Comparison of ENCODE assay signal across 10 cellular contexts in genomic region chr19:45598267-45599011, GRCh38. TPM values are rescaled to one million over a fixed set of nuclear protein-coding genes. Genes with fewer than 3 reads are reported as not detected.
DNase-seq lines count a peak whose midpoint lies in the region; TF ChIP-seq lines count a peak whose summit lies in the region.
"Had no signal": no experiment of that assay in that cellular context is flagged by ENCODE, and none has a peak within 500 bp of the region (broad histone marks: within the 10 kb centered on the region; RNA-seq: fewer than 3 reads in every experiment).

No MANE protein-coding gene starts in this region.

- no peak overlapping the region for H3K4me3 ChIP-seq in endodermal cell (ENCODE audit: low read length)
- peak overlapping the region; percentile 3 for H3K4me3 ChIP-seq in parathyroid adenoma (ENCODE audit: low read depth, low read length)

- H3K27me3 ChIP-seq in endodermal cell (ENCODE audit: control insufficient read depth, insufficient read depth, low read length, poor library complexity, severe bottlenecking), result peaks cover 62% of the 10 kb centered on the region
- peaks cover 3% of the 10 kb centered on the region for H3K27me3 ChIP-seq in parathyroid adenoma (ENCODE audit: control insufficient read depth, insufficient read depth, low read length)

- H3K4me2 ChIP-seq in parathyroid adenoma (ENCODE audit: low read length), result peak overlapping the region; percentile 49

- WGBS in endodermal cell (ENCODE audit: insufficient coverage in 1 of 2, insufficient read length in 1 of 2), 2 experiments, result 32 to 37% methylated on average over 12 to 21 of the region's 22 CpGs

- H3K9me3 Mint-ChIP-seq in endodermal cell, result no peaks in the 10 kb centered on the region

- H2AFZ ChIP-seq in parathyroid adenoma, result peak overlapping the region; percentile 25

- H3K27ac ChIP-seq in endodermal cell (ENCODE audit: low read depth, low read length), result no peak overlapping the region
- peak overlapping the region; percentile 51 for H3K27ac ChIP-seq in parathyroid adenoma

- H3K9me3 ChIP-seq in endodermal cell (ENCODE audit: control insufficient read depth, low read length), result no peaks in the 10 kb centered on the region
- no peaks in the 10 kb centered on the region for H3K9me3 ChIP-seq in parathyroid adenoma (ENCODE audit: control insufficient read depth, low read length)

- H3K4me1 ChIP-seq in endodermal cell (ENCODE audit: control insufficient read depth, insufficient read depth, low read length) (no peaks in the 10 kb centered on the region), parathyroid adenoma (no peaks in the 10 kb centered on the region)

- H3K79me2 ChIP-seq in parathyroid adenoma, result no peaks in the 10 kb centered on the region

- peak; percentile 56 for DNase-seq in ELR (ENCODE audit: low read depth)
- DNase-seq in NAMALWA (ENCODE audit: low spot score), result peak; percentile 23
- DNase-seq in endodermal cell, result no peak
- DNase-seq in nucleus accumbens (lab: John Stamatoyannopoulos, UW), result no peak
- no peak for DNase-seq in activated CD4-positive, CD25-positive, alpha-beta regulatory T cell treated with anti-CD3 and anti-CD28 coated beads, Interleukin-2, amount 50 U/mL, for 72 hours
- no peak for DNase-seq in GF-D8 (lab: John Stamatoyannopoulos, UW)
- no peak for DNase-seq in activated CD4-positive, CD25-positive, alpha-beta regulatory T cell (lab: John Stamatoyannopoulos, UW)
- DNase-seq: hippocampal formation, NCI-H1694 had no signal

- peak overlapping the region; percentile 32 for H3K4me3 Mint-ChIP-seq in endodermal cell

- H3K27me3 Mint-ChIP-seq in endodermal cell (ENCODE audit: insufficient read depth), result peaks cover 81% of the 10 kb centered on the region

- H3K36me3 ChIP-seq in endodermal cell (ENCODE audit: control insufficient read depth, insufficient read depth, low read length), result no peaks in the 10 kb centered on the region
- no peaks in the 10 kb centered on the region for H3K36me3 ChIP-seq in parathyroid adenoma (ENCODE audit: control insufficient read depth, insufficient read depth, low read length)

- no peaks in the 10 kb centered on the region for H3K36me3 Mint-ChIP-seq in endodermal cell (ENCODE audit: low read depth)

- H3K9ac ChIP-seq in endodermal cell (ENCODE audit: extremely low read depth, low read length, poor library complexity, severe bottlenecking) (no peak overlapping the region), parathyroid adenoma (no peak overlapping the region)

- TF ChIP-seq CTCF in endodermal cell (conservative IDR thresholded peaks at IDR 0.05), result no peak
- no peak for TF ChIP-seq CTCF in parathyroid adenoma (IDR thresholded peaks at IDR 0.05)

- no peak overlapping the region for H3K27ac Mint-ChIP-seq in endodermal cell

- H3K4me1 Mint-ChIP-seq in endodermal cell, result peaks cover 6% of the 10 kb centered on the region

RNA-seq across cellular contexts. Expression of gene GPR4, which starts 3.6 kb away (rescaled TPM):
- not detected for total RNA-seq in endodermal cell
- polyA plus RNA-seq in endodermal cell (2013, experiment 1 of 2), result 0.32 TPM
- not detected for polyA plus RNA-seq in endodermal cell (2013, experiment 2 of 2)

RNA-seq across cellular contexts. Expression of gene OPA3, which starts 13.8 kb away (rescaled TPM):
- 10 to 100 TPM; 12.9 to 15.4 TPM for total RNA-seq in endodermal cell
- 9.3 TPM for polyA plus RNA-seq in endodermal cell (2013, experiment 1 of 2)
- 10.7 TPM for polyA plus RNA-seq in endodermal cell (2013, experiment 2 of 2)

RNA-seq across cellular contexts. Expression of gene EML2, which starts 40.8 kb away (rescaled TPM):
- total RNA-seq in endodermal cell, result 10 to 100 TPM; 42.9 to 79.3 TPM
- polyA plus RNA-seq in endodermal cell (2013, experiment 1 of 2), result 25.9 TPM
- polyA plus RNA-seq in endodermal cell (2013, experiment 2 of 2), result 26.3 TPM

Comparison
In these comparisons a context has a peak if more than half of its experiments do, and no peak if none do; other contexts are left out.
1. DNase-seq: peak in ELR (single experiment) and NAMALWA (single experiment); none in endodermal cell (single experiment), nucleus accumbens (0 of 56), activated CD4-positive, CD25-positive, alpha-beta regulatory T cell treated with anti-CD3 and anti-CD28 coated beads, Interleukin-2, amount 50 U/mL, for 72 hours (single experiment), GF-D8 (single experiment) and activated CD4-positive, CD25-positive, alpha-beta regulatory T cell (0 of 4).